1 cellular context compared by ENCODE assay signal in the genomic region with DNA sequence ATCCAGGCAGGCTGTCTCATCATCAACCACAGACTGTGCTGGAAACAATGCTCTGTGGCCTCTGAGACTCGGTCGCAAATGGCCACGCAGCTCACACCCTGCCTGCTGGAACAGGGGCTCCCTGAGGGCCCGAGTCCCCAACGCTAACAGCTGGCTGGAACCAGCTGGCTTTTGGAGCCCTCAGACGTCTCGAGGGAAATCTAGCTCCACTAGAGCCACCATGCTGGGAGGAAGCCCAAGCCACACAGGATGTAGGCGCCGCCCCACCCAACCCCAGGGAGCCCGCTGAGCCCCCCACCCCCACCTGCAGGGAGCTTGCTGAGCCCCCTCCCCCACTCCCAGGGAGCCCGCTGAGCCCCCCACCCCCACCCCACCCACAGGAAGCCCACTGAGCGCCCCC.
TF ChIP-seq lines count a peak whose summit lies in the region.

No MANE protein-coding gene starts in this region.

TF ChIP-seq in IMR-90, 13 proteins besides CTCF, POLR2A, EP300 and RAD21:
- TF ChIP-seq MXI1 (IDR thresholded peaks at IDR 0.05; ENCODE audit: borderline replicate concordance, low read depth, low read length) (no peak), FOS (IDR thresholded peaks at IDR 0.05; ENCODE audit: low read depth, low read length) (no peak), MAZ (IDR thresholded peaks at IDR 0.05; ENCODE audit: borderline replicate concordance, low read depth, low read length) (no peak), RCOR1 (IDR thresholded peaks at IDR 0.05; ENCODE audit: insufficient replicate concordance, low read length) (no peak), CEBPB (IDR thresholded peaks at IDR 0.05; ENCODE audit: low read depth, low read length) (no peak), RFX5 (IDR thresholded peaks at IDR 0.05; ENCODE audit: low read depth, low read length) (no peak), BHLHE40 (IDR thresholded peaks at IDR 0.05; ENCODE audit: low read depth, low read length) (no peak), MAFK (IDR thresholded peaks at IDR 0.05; ENCODE audit: low read depth, low read length) (no peak), NFE2L2 (IDR thresholded peaks at IDR 0.05; ENCODE audit: low read depth, low read length) (no peak), SMC3 (IDR thresholded peaks at IDR 0.05; ENCODE audit: low read depth, low read length) (no peak), CHD1 (IDR thresholded peaks at IDR 0.05; ENCODE audit: low read depth, low read length) (no peak)
- TF ChIP-seq, protein P1, sequence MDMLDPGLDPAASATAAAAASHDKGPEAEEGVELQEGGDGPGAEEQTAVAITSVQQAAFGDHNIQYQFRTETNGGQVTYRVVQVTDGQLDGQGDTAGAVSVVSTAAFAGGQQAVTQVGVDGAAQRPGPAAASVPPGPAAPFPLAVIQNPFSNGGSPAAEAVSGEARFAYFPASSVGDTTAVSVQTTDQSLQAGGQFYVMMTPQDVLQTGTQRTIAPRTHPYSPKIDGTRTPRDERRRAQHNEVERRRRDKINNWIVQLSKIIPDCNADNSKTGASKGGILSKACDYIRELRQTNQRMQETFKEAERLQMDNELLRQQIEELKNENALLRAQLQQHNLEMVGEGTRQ (IDR thresholded peaks at IDR 0.05; ENCODE audit: low read depth, low read length), result no peak
- TF ChIP-seq, protein P2, sequence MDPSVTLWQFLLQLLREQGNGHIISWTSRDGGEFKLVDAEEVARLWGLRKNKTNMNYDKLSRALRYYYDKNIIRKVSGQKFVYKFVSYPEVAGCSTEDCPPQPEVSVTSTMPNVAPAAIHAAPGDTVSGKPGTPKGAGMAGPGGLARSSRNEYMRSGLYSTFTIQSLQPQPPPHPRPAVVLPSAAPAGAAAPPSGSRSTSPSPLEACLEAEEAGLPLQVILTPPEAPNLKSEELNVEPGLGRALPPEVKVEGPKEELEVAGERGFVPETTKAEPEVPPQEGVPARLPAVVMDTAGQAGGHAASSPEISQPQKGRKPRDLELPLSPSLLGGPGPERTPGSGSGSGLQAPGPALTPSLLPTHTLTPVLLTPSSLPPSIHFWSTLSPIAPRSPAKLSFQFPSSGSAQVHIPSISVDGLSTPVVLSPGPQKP (IDR thresholded peaks at IDR 0.05; ENCODE audit: borderline replicate concordance, low read depth, low read length), result no peak
